ENCODE assay signal across 8 cellular contexts in genomic region chr2:56077352-56077915, GRCh38.
A peak's percentile ranks its signal among the peaks of the same experiment; 100 is the strongest.
DNase-seq lines count a peak whose midpoint lies in the region; ATAC-seq and TF ChIP-seq lines count a peak whose summit lies in the region.

No MANE protein-coding gene starts in this region.

- no peak overlapping the region for H3K18ac ChIP-seq in H9 (ENCODE audit: insufficient read length, low read depth, low read length)

- H2BK20ac ChIP-seq in H9 (ENCODE audit: low read depth, low read length, poor library complexity, severe bottlenecking), result no peak overlapping the region

- H3K4me1 ChIP-seq in H9 (ENCODE audit: insufficient read depth, low read length), result no peaks in the 10 kb centered on the region

- no peak overlapping the region for H2AK5ac ChIP-seq in H9 (ENCODE audit: insufficient read length, low read length)

- no peak overlapping the region for H3K14ac ChIP-seq in H9 (ENCODE audit: insufficient read depth, low read length)

- peaks cover 0 to 6% of the 10 kb centered on the region in 2 experiments; a peak in 3 of 5 replicates for H3K9me3 Mint-ChIP-seq in H9

- no peaks in the 10 kb centered on the region for H3K79me2 ChIP-seq in H9 (ENCODE audit: insufficient read depth, low read length)

- H2BK5ac ChIP-seq in H9 (ENCODE audit: insufficient read length, low read length), result no peak overlapping the region

- no peak overlapping the region for H3T11ph ChIP-seq in H9 (ENCODE audit: low read length)

- H3K4me1 Mint-ChIP-seq in H9, result no peaks in the 10 kb centered on the region

- H3K23me2 ChIP-seq in H9 (ENCODE audit: insufficient read length, low read depth, low read length, poor library complexity, severe bottlenecking), result no peaks in the 10 kb centered on the region

- TF ChIP-seq CTCF in AG09319 (IDR thresholded peaks at IDR 0.05; ENCODE audit: low read depth, low read length) (peak; percentile 21), H9 (conservative IDR thresholded peaks at IDR 0.05) (peak; percentile 81)

- H3K27ac ChIP-seq in H9 (ENCODE audit: insufficient read length, low read depth, low read length), result no peak overlapping the region

- no peaks in the 10 kb centered on the region for H3K36me3 Mint-ChIP-seq in H9 (ENCODE audit: insufficient read depth in 1 of 3, low read depth in 3 of 3)

- no peaks in the 10 kb centered on the region for H3K79me1 ChIP-seq in H9 (ENCODE audit: insufficient read depth, low read depth, low read length, poor library complexity, severe bottlenecking)

- no peak overlapping the region for H2BK15ac ChIP-seq in H9 (ENCODE audit: low read depth, low read length)

- no peak overlapping the region for H2BK12ac ChIP-seq in H9 (ENCODE audit: insufficient read length, low read depth, low read length)

- no peak overlapping the region for H2AFZ ChIP-seq in H9 (ENCODE audit: low read length)

- H3K27ac Mint-ChIP-seq in H9, result no peak overlapping the region

- no peak overlapping the region for H3K4me2 ChIP-seq in H9 (ENCODE audit: insufficient read depth, insufficient read length, low read length)

- no peak overlapping the region for H3K23ac ChIP-seq in H9 (ENCODE audit: insufficient read length, low read depth, low read length)

- H3K27me3 Mint-ChIP-seq in H9 (ENCODE audit: low read depth), result peaks cover 9% of the 10 kb centered on the region

- no peaks in the 10 kb centered on the region for H4K20me1 ChIP-seq in H9 (ENCODE audit: control insufficient read depth, insufficient read depth, insufficient read length)

- H3K56ac ChIP-seq in H9 (ENCODE audit: insufficient read length, low read depth, low read length), result no peak overlapping the region

- no peak overlapping the region for H3K9ac ChIP-seq in H9 (ENCODE audit: extremely low read depth, insufficient read length, low read length)

- no peak overlapping the region for H3K4ac ChIP-seq in H9 (ENCODE audit: low read depth, low read length)

- intact Hi-C loops in head of caudate nucleus (cut with DNase I) (no loop called here), posterior vena cava (cut with DNase I) (no loop called here)

- H4K5ac ChIP-seq in H9 (ENCODE audit: insufficient read length, low read depth, low read length), result no peak overlapping the region

- no peak overlapping the region for H4K8ac ChIP-seq in H9 (replicated peaks; ENCODE audit: insufficient read length, low read depth, low read length)

- DNase-seq in AG09319 (ENCODE audit: extremely low read depth, low read depth) (no peak), H9 (peak; percentile 48), RKO (ENCODE audit: low spot score) (peak; percentile 51), head of caudate nucleus (peak in 36 of 42 donors; percentile 17 to 76 (median 46)), posterior vena cava (ENCODE audit: low spot score) (no peak), AG08396 (ENCODE audit: low spot score) (no peak), globus pallidus (ENCODE audit: low spot score) (no peak)

- no peak for ATAC-seq in HG03097 (IDR thresholded peaks at IDR 0.05; ENCODE audit: low FRiP score, unreplicated experiment)

- no peak overlapping the region for H3K4me3 Mint-ChIP-seq in H9

- no peak overlapping the region for H4K91ac ChIP-seq in H9 (ENCODE audit: insufficient read length, low read depth, low read length)

- no peaks in the 10 kb centered on the region for H3K9me3 ChIP-seq in H9 (ENCODE audit: control insufficient read depth, low read depth, low read length)

- H3K27me3 ChIP-seq in H9 (ENCODE audit: insufficient read depth, low read length), result no peaks in the 10 kb centered on the region

- no peak overlapping the region for H2BK120ac ChIP-seq in H9 (ENCODE audit: low read depth, low read length, poor library complexity, severe bottlenecking)

- WGBS in H9 (ENCODE audit: extremely low coverage, insufficient read length, low lambda C conversion rate), result no CpG with 5 or more reads among the region's 6 CpGs

Comparison
In these comparisons a context has a peak if more than half of its experiments do, and no peak if none do; other contexts are left out.
1. DNase-seq: peak in H9 (single experiment), RKO (single experiment) and head of caudate nucleus (36 of 42); none in AG09319 (single experiment), posterior vena cava (single experiment), AG08396 (single experiment) and globus pallidus (single experiment).